ENCODE assay signal across 2 cellular contexts in genomic region chr19:36973021-36973843, GRCh38.
TF ChIP-seq lines count a peak whose summit lies in the region.

No MANE protein-coding gene starts in this region.

TF ChIP-seq in liver, 16 proteins besides CTCF, POLR2A, EP300 and RAD21:
- TF ChIP-seq ZBTB33 (IDR thresholded peaks at IDR 0.05): no peak
- peak; percentile 56 for TF ChIP-seq YY1 (IDR thresholded peaks at IDR 0.05)
- TF ChIP-seq REST (IDR thresholded peaks at IDR 0.05): peak; percentile 33
- no peak for TF ChIP-seq ATF3 (IDR thresholded peaks at IDR 0.05)
- TF ChIP-seq RXRA (IDR thresholded peaks at IDR 0.05): peak; percentile 37 to 59
- TF ChIP-seq NR2F2 (IDR thresholded peaks at IDR 0.05): peak; percentile 75
- TF ChIP-seq GABPA (IDR thresholded peaks at IDR 0.05 in 1 of 2, conservative IDR thresholded peaks at IDR 0.05 in 1 of 2): peak; percentile 25 to 82
- peak in 1 of 2 donors; percentile 23 for TF ChIP-seq HNF4A (conservative IDR thresholded peaks at IDR 0.05)
TF ChIP-seq in liver: peak in this region for 6.

TF ChIP-seq in HepG2, 621 proteins besides CTCF, POLR2A, EP300 and RAD21 (continued from another document):
- TF ChIP-seq ZNF468 (CRISPR knock-in tag; IDR thresholded peaks at IDR 0.05): no peak
- TF ChIP-seq ZNF367 (CRISPR knock-in tag; IDR thresholded peaks at IDR 0.05; ENCODE audit: borderline replicate concordance): no peak
- TF ChIP-seq ZSCAN25 (CRISPR knock-in tag; IDR thresholded peaks at IDR 0.05): no peak
- no peak for TF ChIP-seq BCL6 (CRISPR knock-in tag; IDR thresholded peaks at IDR 0.05)
- TF ChIP-seq NCOA1 (CRISPR knock-in tag; IDR thresholded peaks at IDR 0.05): no peak
- TF ChIP-seq SNAPC5 (CRISPR knock-in tag; IDR thresholded peaks at IDR 0.05; ENCODE audit: borderline replicate concordance): no peak
- no peak for TF ChIP-seq ZNF792 (CRISPR knock-in tag; IDR thresholded peaks at IDR 0.05)
- TF ChIP-seq ZEB1 (IDR thresholded peaks at IDR 0.05; ENCODE audit: insufficient replicate concordance, low read depth): no peak
- TF ChIP-seq ZNF605 (CRISPR knock-in tag; IDR thresholded peaks at IDR 0.05): no peak
- no peak for TF ChIP-seq GPN1 (CRISPR knock-in tag; IDR thresholded peaks at IDR 0.05; ENCODE audit: borderline replicate concordance)
- TF ChIP-seq ZNF496 (CRISPR knock-in tag; IDR thresholded peaks at IDR 0.05; ENCODE audit: insufficient replicate concordance): no peak
- TF ChIP-seq PBX3 (CRISPR knock-in tag; IDR thresholded peaks at IDR 0.05; ENCODE audit: borderline replicate concordance): no peak
- no peak for TF ChIP-seq ZNF564 (CRISPR knock-in tag; IDR thresholded peaks at IDR 0.05)
- no peak for TF ChIP-seq GZF1 (CRISPR knock-in tag; IDR thresholded peaks at IDR 0.05)
- no peak for TF ChIP-seq ZFP37 (CRISPR knock-in tag; IDR thresholded peaks at IDR 0.05; ENCODE audit: borderline replicate concordance)
- no peak for TF ChIP-seq SNRNP70 (IDR thresholded peaks at IDR 0.05; ENCODE audit: low read depth, low read length)
- TF ChIP-seq MEF2D (CRISPR knock-in tag; IDR thresholded peaks at IDR 0.05): no peak
- TF ChIP-seq ZNF512 (CRISPR knock-in tag; IDR thresholded peaks at IDR 0.05): no peak
